Comparison of ENCODE assay signal across 18 cellular contexts in the genomic region with DNA sequence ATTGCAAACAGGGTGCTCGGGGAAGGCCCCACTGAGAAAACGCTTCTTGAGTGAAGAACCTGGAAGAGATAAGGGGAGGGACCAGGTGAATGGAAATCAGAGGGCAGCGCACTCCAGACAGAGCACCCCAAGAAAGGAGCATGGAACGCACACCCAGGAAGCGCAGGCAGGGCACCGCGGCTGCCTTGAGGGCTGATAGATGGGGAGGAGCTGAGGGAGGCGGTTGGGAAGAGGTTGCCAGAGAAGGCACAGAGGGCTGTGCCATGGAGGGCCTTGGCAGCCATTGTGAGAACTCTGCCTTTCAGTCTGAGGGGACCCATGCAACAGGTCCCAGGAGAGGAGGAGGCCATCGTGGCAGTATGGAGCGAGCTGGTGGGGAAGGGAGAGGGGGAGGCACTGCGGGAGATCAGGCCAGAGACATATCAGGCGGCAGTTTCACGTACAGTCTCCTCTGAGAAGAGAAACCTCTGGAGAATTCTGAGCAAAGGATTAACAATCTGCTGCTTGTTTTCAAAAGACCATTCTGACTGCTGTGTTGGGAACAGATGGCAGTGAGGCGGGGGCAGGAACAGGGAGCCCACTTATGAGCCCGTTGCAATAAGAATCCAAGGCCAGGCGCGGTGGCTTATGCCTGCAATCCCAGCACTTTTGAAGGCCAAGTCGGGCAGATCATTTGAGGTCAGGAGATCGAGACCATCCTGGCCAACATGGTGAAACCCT.
"Had no signal": no experiment of that assay in that cellular context is flagged by ENCODE, and none has a peak within 500 bp of the region (broad histone marks: within the 10 kb centered on the region; RNA-seq: fewer than 3 reads in every experiment).

No MANE protein-coding gene starts in this region.

- H3K4me1 ChIP-seq: colonic mucosa, gastrocnemius medialis, stomach, uterus had no signal

- H3K4me3 ChIP-seq: colonic mucosa, gastrocnemius medialis, ovary, skin epidermis, stomach, tibial artery, uterus had no signal

- H3K27me3 ChIP-seq: colonic mucosa, gastrocnemius medialis, ovary, stomach, tibial artery, uterus had no signal

- ATAC-seq: activated CD4-positive, alpha-beta T cell treated with anti-CD3 and anti-CD28 coated beads for 36 hours; activated CD8-positive, alpha-beta T cell treated with anti-CD3 and anti-CD28 coated beads for 36 hours; activated naive CD8-positive, alpha-beta T cell treated with anti-CD3 and anti-CD28 coated beads, Interleukin-2, amount 50 U/mL, for 24 hours; activated T-cell treated with anti-CD3 and anti-CD28 coated beads, Interleukin-2, amount 50 U/mL, for 72 hours; gastrocnemius medialis; left ventricle myocardium superior had no signal

- H3K36me3 ChIP-seq: colonic mucosa, gastrocnemius medialis, ovary, stomach, tibial artery, uterus had no signal

- DNase-seq: activated CD4-positive, alpha-beta T cell treated with anti-CD3 and anti-CD28 coated beads for 36 hours; activated CD8-positive, alpha-beta memory T cell treated with anti-CD3 and anti-CD28 coated beads, Interleukin-2, amount 50 U/mL, for 4 hours; activated CD8-positive, alpha-beta T cell treated with anti-CD3 and anti-CD28 coated beads for 36 hours; activated gamma-delta T cell treated with Interleukin-2 at 50 U/mL for 16 hours; activated naive CD8-positive, alpha-beta T cell treated with anti-CD3 and anti-CD28 coated beads, Interleukin-2, amount 50 U/mL, for 24 hours; activated T-cell treated with anti-CD3 and anti-CD28 coated beads, Interleukin-2, amount 50 U/mL, for 72 hours; colonic mucosa; effector CD8-positive, alpha-beta T cell; gastrocnemius medialis; kidney; left ventricle myocardium superior; mesendoderm; ovary; stomach; T1000; tibial artery; uterus had no signal

- H3K9me3 ChIP-seq: colonic mucosa, gastrocnemius medialis, ovary, stomach, tibial artery, uterus had no signal

- H3K27ac ChIP-seq: colonic mucosa, gastrocnemius medialis, ovary, skin epidermis, stomach, uterus had no signal
